In genomic region chr2:165182029-165182428, GRCh38 we compare ENCODE assay signal across 17 cellular contexts. TPM values are rescaled to one million over a fixed set of nuclear protein-coding genes. Genes with fewer than 3 reads are reported as not detected.
A peak's percentile ranks its signal among the peaks of the same experiment; 100 is the strongest.
DNase-seq lines count a peak whose midpoint lies in the region; ATAC-seq and TF ChIP-seq lines count a peak whose summit lies in the region.
"Had no signal": no experiment of that assay in that cellular context is flagged by ENCODE, and none has a peak within 500 bp of the region (broad histone marks: within the 10 kb centered on the region; RNA-seq: fewer than 3 reads in every experiment).

No MANE protein-coding gene starts in this region.

- CTCF ChIA-PET in MCF 10A (lab: Yijun Ruan, JAX) = interaction anchor here (1.0 to 1.8 kb wide), 4 partner anchors 21 to 165 kb away, joined by 3 to 4 read pairs (median 4); partner anchors contain the start of gene SCN3A

- H3K4me3 Mint-ChIP-seq in MCF 10A (ENCODE audit: unreplicated experiment) = no peak overlapping the region
- H3K4me3 Mint-ChIP-seq: B cell; CD4-positive, alpha-beta T cell; H9 had no signal

- ATAC-seq in GM19351 (IDR thresholded peaks at IDR 0.05; ENCODE audit: unreplicated experiment) (peak; percentile 61), HG02610 (IDR thresholded peaks at IDR 0.05; ENCODE audit: unreplicated experiment) (peak; percentile 85), HG02885 (IDR thresholded peaks at IDR 0.05; ENCODE audit: poor library complexity, unreplicated experiment) (peak; percentile 54), HG03520 (IDR thresholded peaks at IDR 0.05; ENCODE audit: unreplicated experiment) (peak; percentile 79), GM21367 (IDR thresholded peaks at IDR 0.05; ENCODE audit: unreplicated experiment) (no peak), GM21423 (IDR thresholded peaks at IDR 0.05; ENCODE audit: unreplicated experiment) (no peak)
- ATAC-seq: HepG2 had no signal

- H3K27ac Mint-ChIP-seq in MCF 10A (ENCODE audit: low read depth, unreplicated experiment) = no peak overlapping the region
- H3K27ac Mint-ChIP-seq: B cell; CD4-positive, alpha-beta T cell had no signal

- no peaks in the 10 kb centered on the region for H3K9me3 Mint-ChIP-seq in MCF 10A (ENCODE audit: unreplicated experiment)
- H3K9me3 Mint-ChIP-seq: CD4-positive, alpha-beta T cell; H9 had no signal

- POLR2A ChIA-PET in MCF 10A (lab: Yijun Ruan, JAX) = no interaction called here

- TF ChIP-seq CTCF in MCF 10A (IDR thresholded peaks at IDR 0.05; ENCODE audit: unreplicated experiment) = no peak

- H3K36me3 Mint-ChIP-seq in MCF 10A (ENCODE audit: insufficient read depth, unreplicated experiment) = no peaks in the 10 kb centered on the region

- no TSS peak for BruUV-seq in MCF 10A (replicated peaks; lab: Mats Ljungman, UMichigan)

- H3K4me1 Mint-ChIP-seq in MCF 10A (ENCODE audit: insufficient read depth, unreplicated experiment) = no peaks in the 10 kb centered on the region
- H3K4me1 Mint-ChIP-seq: B cell, H9 had no signal

- H3K27me3 Mint-ChIP-seq in MCF 10A (ENCODE audit: insufficient read depth, unreplicated experiment) = peaks cover 98% of the 10 kb centered on the region
- H3K27me3 Mint-ChIP-seq: CD4-positive, alpha-beta T cell had no signal

- DNase-seq in stimulated activated CD4-positive, alpha-beta T cell treated with anti-CD3 and anti-CD28 coated beads, Interleukin-2, amount 100 ng/mL, for 48 hours = no peak
- DNase-seq in MCF 10A (ENCODE audit: unreplicated experiment) = no peak
- DNase-seq: C1 segment of cervical spinal cord; Calu3; CD4-positive, alpha-beta T cell; DMS79 treated with DMSO at 0.1 percent for 48 hours; EL; GOT3; H9 had no signal

- intact Hi-C loops in MCF 10A (cut with micrococcal nuclease) = no loop called here

RNA-seq across cellular contexts. Expression of gene SCN3A, which starts 21.8 kb away (rescaled TPM):
- not detected in 2 replicates for total RNA-seq in MCF 10A (2022)
- total RNA-seq: CD4-positive, alpha-beta T cell; H9; HepG2 had no signal

RNA-seq across cellular contexts. Expression of gene SCN2A, which starts 57.2 kb away (rescaled TPM):
- total RNA-seq in MCF 10A (2022) = not detected in 2 replicates
- total RNA-seq: CD4-positive, alpha-beta T cell had no signal

Comparison
In these comparisons a context has a peak if more than half of its experiments do, and no peak if none do; other contexts are left out.
1. ATAC-seq: peak in GM19351 (single experiment), HG02610 (single experiment), HG02885 (single experiment) and HG03520 (single experiment); none in GM21367 (single experiment) and GM21423 (single experiment).